ENCODE assay signal across 8 cellular contexts in genomic region chr12:39272934-39273770, GRCh38.
DNase-seq lines count a peak whose midpoint lies in the region; ATAC-seq and TF ChIP-seq lines count a peak whose summit lies in the region.

No MANE protein-coding gene starts in this region.

- H3K4me1 Mint-ChIP-seq in activated CD8-positive, alpha-beta T cell treated with anti-CD3 and anti-CD28 coated beads for 36 hours (ENCODE audit: low read depth) = peaks cover 5% of the 10 kb centered on the region

- H3K4me3 Mint-ChIP-seq in activated CD8-positive, alpha-beta T cell treated with anti-CD3 and anti-CD28 coated beads for 36 hours = no peak overlapping the region

- TF ChIP-seq CTCF in activated CD8-positive, alpha-beta T cell treated with anti-CD3 and anti-CD28 coated beads for 36 hours (IDR thresholded peaks at IDR 0.05) = peak; percentile 73

- H3K9me3 Mint-ChIP-seq in activated CD8-positive, alpha-beta T cell treated with anti-CD3 and anti-CD28 coated beads for 36 hours = no peaks in the 10 kb centered on the region

- peaks cover 18% of the 10 kb centered on the region for H3K27me3 Mint-ChIP-seq in activated CD8-positive, alpha-beta T cell treated with anti-CD3 and anti-CD28 coated beads for 36 hours

- peak; percentile 51 for ATAC-seq in GM18867 (IDR thresholded peaks at IDR 0.05; ENCODE audit: unreplicated experiment)
- no peak for ATAC-seq in activated CD8-positive, alpha-beta T cell treated with anti-CD3 and anti-CD28 coated beads for 36 hours
- ATAC-seq in HG02938 (IDR thresholded peaks at IDR 0.05; ENCODE audit: unreplicated experiment) = no peak
- no peak for ATAC-seq in HG03378 (IDR thresholded peaks at IDR 0.05; ENCODE audit: unreplicated experiment)

- CTCF ChIA-PET in activated CD8-positive, alpha-beta T cell treated with anti-CD3 and anti-CD28 coated beads for 36 hours (lab: Charles Lee) = interaction anchor here (0.5 to 3.0 kb wide), 30 partner anchors 9 to 947 kb away, joined by 3 to 19 read pairs (median 4); no protein-coding TSS in a partner anchor

- intact Hi-C loops in activated CD8-positive, alpha-beta T cell treated with anti-CD3 and anti-CD28 coated beads for 36 hours (cut with micrococcal nuclease) = loop anchor here (5.0 to 10.0 kb wide), 2 partner anchors 128 to 946 kb away; no protein-coding TSS in a partner anchor

- H3K27ac Mint-ChIP-seq in activated CD8-positive, alpha-beta T cell treated with anti-CD3 and anti-CD28 coated beads for 36 hours = no peak overlapping the region

- DNase-seq in COLO668 (lab: John Stamatoyannopoulos, UW; ENCODE audit: unreplicated experiment) (peak; percentile 3), NCI-H1694 treated with DMSO at 0.1 percent for 48 hours (lab: John Stamatoyannopoulos, UW) (peak; percentile 26), hepatic stellate cell (ENCODE audit: low spot score) (peak; percentile 7)
- DNase-seq in activated CD8-positive, alpha-beta T cell treated with anti-CD3 and anti-CD28 coated beads for 36 hours = peak; percentile 33
- peak; percentile 39 for DNase-seq in stimulated activated CD8-positive, alpha-beta memory T cell treated with anti-CD3 and anti-CD28 coated beads, Interleukin-4, amount 100 ng/mL, for 48 hours

- H3K36me3 Mint-ChIP-seq in activated CD8-positive, alpha-beta T cell treated with anti-CD3 and anti-CD28 coated beads for 36 hours (ENCODE audit: low read depth) = no peaks in the 10 kb centered on the region

- POLR2A ChIA-PET in activated CD8-positive, alpha-beta T cell treated with anti-CD3 and anti-CD28 coated beads for 36 hours (lab: Charles Lee) = no interaction called here
